21 cellular contexts compared by ENCODE assay signal in the genomic region with DNA sequence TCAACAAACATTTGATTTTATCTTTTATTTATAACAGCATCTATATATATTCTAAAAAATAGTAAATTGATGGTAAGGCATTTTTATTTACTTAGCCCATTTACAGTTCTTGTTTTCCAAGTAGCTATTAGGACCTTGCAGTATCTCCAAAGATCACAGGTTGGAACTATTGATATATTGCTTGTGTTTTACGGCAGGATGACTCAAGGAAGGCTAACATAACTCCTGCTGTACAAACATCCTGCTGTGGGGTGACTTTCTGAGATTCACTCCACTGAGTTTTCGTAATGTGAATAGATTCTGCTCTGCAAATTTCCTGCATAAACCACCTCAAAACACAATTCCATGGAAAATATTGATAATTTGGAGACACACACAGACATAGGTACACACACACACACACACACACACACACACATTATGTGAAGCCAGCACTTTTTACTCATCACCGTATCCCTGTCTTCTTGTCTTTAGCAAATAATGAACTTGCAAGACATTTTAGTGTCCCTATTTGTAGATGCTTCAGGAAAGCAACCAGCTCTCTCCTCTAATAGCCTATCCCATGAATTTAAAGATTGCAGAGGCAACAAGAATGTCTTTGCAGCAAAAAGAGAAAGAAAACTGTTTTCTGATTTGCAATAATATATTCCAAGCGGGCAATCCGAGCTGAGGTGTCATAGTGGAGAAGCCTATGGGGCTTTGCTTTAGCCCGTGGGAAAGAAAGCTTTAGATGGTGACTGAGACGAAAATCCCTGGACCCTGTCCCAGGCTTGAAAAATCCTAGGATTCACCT. TPM values are rescaled to one million over a fixed set of nuclear protein-coding genes. Genes with fewer than 3 reads are reported as not detected.
DNase-seq lines count a peak whose midpoint lies in the region; ATAC-seq and TF ChIP-seq lines count a peak whose summit lies in the region.
"Had no signal": no experiment of that assay in that cellular context is flagged by ENCODE, and none has a peak within 500 bp of the region (broad histone marks: within the 10 kb centered on the region; RNA-seq: fewer than 3 reads in every experiment).

No MANE protein-coding gene starts in this region.

- DNase-seq in EH (ENCODE audit: low read depth) (peak; percentile 9), Peyer's patch (no peak), foreskin fibroblast (peak; percentile 46 to 63), NCI-H524 (lab: John Stamatoyannopoulos, UW) (no peak), thyroid gland (no peak), Right ventricle myocardium superior (no peak), COR-L47 (lab: John Stamatoyannopoulos, UW) (no peak)
- DNase-seq: activated CD4-positive, alpha-beta T cell treated with anti-CD3 and anti-CD28 coated beads, Interleukin-2, amount 50 U/mL, for 1 hour; activated naive CD8-positive, alpha-beta T cell treated with anti-CD3 and anti-CD28 coated beads, Interleukin-2, amount 50 U/mL, for 24 hours; activated T-cell treated with anti-CD3 and anti-CD28 coated beads, Interleukin-2, amount 50 U/mL, for 72 hours; DMS79; hypothalamus; NCI-H1436 treated with DMSO at 0.1 percent for 48 hours; NCI-H526 treated with DMSO at 0.1 percent for 48 hours; stimulated activated naive CD4-positive, alpha-beta T cell treated with Interleukin-2 at 50 U/mL for 16 hours; T-helper 17 cell had no signal

- no peak overlapping the region for H3K9ac ChIP-seq in rectal smooth muscle tissue (ENCODE audit: low read length)

- no peaks in the 10 kb centered on the region for H3K27me3 ChIP-seq in Peyer's patch
- no peaks in the 10 kb centered on the region for H3K27me3 ChIP-seq in rectal smooth muscle tissue (ENCODE audit: control insufficient read depth, insufficient read depth, low read length)
- H3K27me3 ChIP-seq in thyroid gland: no peaks in the 10 kb centered on the region
- H3K27me3 ChIP-seq: esophagus muscularis mucosa had no signal

- H3K27ac ChIP-seq in Peyer's patch (peak overlapping the region in 3 of 4 donors; percentile 42 to 81 (median 66)), rectal smooth muscle tissue (ENCODE audit: low read depth, low read length) (no peak overlapping the region), thyroid gland (no peak overlapping the region)
- H3K27ac ChIP-seq: esophagus muscularis mucosa had no signal

- H3K4me1 ChIP-seq in Peyer's patch: no peaks in the 10 kb centered on the region
- no peaks in the 10 kb centered on the region for H3K4me1 ChIP-seq in rectal smooth muscle tissue (ENCODE audit: control insufficient read depth, insufficient read depth, low read length)
- H3K4me1 ChIP-seq in thyroid gland: peaks cover 0 to 9% of the 10 kb centered on the region in 2 donors
- H3K4me1 ChIP-seq: esophagus muscularis mucosa had no signal

- no peak for TF ChIP-seq CTCF in Peyer's patch (IDR thresholded peaks at IDR 0.05)
- TF ChIP-seq CTCF in foreskin fibroblast (IDR thresholded peaks at IDR 0.05; ENCODE audit: low read depth, low read length): no peak
- TF ChIP-seq CTCF in thyroid gland (IDR thresholded peaks at IDR 0.05): no peak

- TF ChIP-seq POLR2A in Peyer's patch (IDR thresholded peaks at IDR 0.05): no peak
- TF ChIP-seq POLR2A in thyroid gland (IDR thresholded peaks at IDR 0.05): no peak

- H3K36me3 ChIP-seq in Peyer's patch (no peaks in the 10 kb centered on the region), rectal smooth muscle tissue (ENCODE audit: control insufficient read depth, insufficient read depth, low read length) (no peaks in the 10 kb centered on the region), thyroid gland (no peaks in the 10 kb centered on the region)
- H3K36me3 ChIP-seq: esophagus muscularis mucosa had no signal

- H3K4me3 ChIP-seq in Peyer's patch: peak overlapping the region in 3 of 4 donors; percentile 11 to 55 (median 45)
- H3K4me3 ChIP-seq in foreskin fibroblast (ENCODE audit: low read depth in 1 of 2, low read length in 2 of 2): no peak overlapping the region
- peak overlapping the region; percentile 14 for H3K4me3 ChIP-seq in rectal smooth muscle tissue (ENCODE audit: low read length)
- no peak overlapping the region for H3K4me3 ChIP-seq in thyroid gland (replicated peaks in 1 of 3)
- H3K4me3 ChIP-seq: esophagus muscularis mucosa, lung had no signal

- WGBS in thyroid gland, 2 donors: 72 to 77% methylated on average over 7 of the region's 7 CpGs

- ATAC-seq in Right ventricle myocardium superior (ENCODE audit: poor library complexity): no peak
- ATAC-seq: activated naive CD8-positive, alpha-beta T cell treated with anti-CD3 and anti-CD28 coated beads, Interleukin-2, amount 50 U/mL, for 24 hours; activated T-cell treated with anti-CD3 and anti-CD28 coated beads, Interleukin-2, amount 50 U/mL, for 72 hours; Right ventricle myocardium inferior; T-helper 17 cell had no signal

- intact Hi-C loops in thyroid gland (cut with DNase I) (loop anchor here (10.0 kb wide), 1 partner anchor 111 kb away; no protein-coding TSS in a partner anchor), Right ventricle myocardium superior (cut with DNase I) (loop anchor here (10.0 kb wide), 1 partner anchor 111 kb away; no protein-coding TSS in a partner anchor)

- H3K9me3 ChIP-seq in Peyer's patch (no peaks in the 10 kb centered on the region), thyroid gland (no peaks in the 10 kb centered on the region)
- H3K9me3 ChIP-seq: esophagus muscularis mucosa had no signal

RNA-seq across cellular contexts. Expression of gene AGR2, which starts 0.7 kb away (rescaled TPM):
- total RNA-seq in Peyer's patch (100 to 1,000 TPM in 3 of 4 donors, 10 to 100 TPM in 1; 49.5 to 282 (median 252) TPM), thyroid gland (10 to 100 TPM in 1 of 4 donors, 1 to 10 TPM in 2, not detected in 1; 2.6 to 23.9 (median 4.1) TPM), Right ventricle myocardium superior (not detected)
- total RNA-seq: activated T-cell treated with anti-CD3 and anti-CD28 coated beads, Interleukin-2, amount 50 U/mL, for 72 hours; chondrocyte; esophagus muscularis mucosa; Right ventricle myocardium inferior; T-helper 17 cell had no signal

RNA-seq across cellular contexts. Expression of gene TSPAN13, which starts 50.5 kb away (rescaled TPM):
- total RNA-seq in Peyer's patch (10 to 100 TPM; 21.5 to 53.9 (median 33.1) TPM), thyroid gland (10 to 100 TPM; 16.8 to 31.1 (median 28.2) TPM), Right ventricle myocardium superior (14.8 TPM)

Comparison
In these comparisons a context has a peak if more than half of its experiments do, and no peak if none do; other contexts are left out.
1. DNase-seq: peak in EH (single experiment) and foreskin fibroblast (2 of 2); none in Peyer's patch (0 of 3), NCI-H524 (0 of 2), thyroid gland (0 of 2), Right ventricle myocardium superior (single experiment) and COR-L47 (single experiment).
2. H3K27ac ChIP-seq: peak in Peyer's patch (3 of 4); none in rectal smooth muscle tissue (single experiment) and thyroid gland (0 of 3).
3. H3K4me3 ChIP-seq: peak in Peyer's patch (3 of 4) and rectal smooth muscle tissue (single experiment); none in foreskin fibroblast (0 of 2) and thyroid gland (0 of 3).